33 cellular contexts compared by ENCODE assay signal in genomic region chr3:74074700-74075099, GRCh38.
"Had no signal": no experiment of that assay in that cellular context is flagged by ENCODE, and none has a peak within 500 bp of the region (broad histone marks: within the 10 kb centered on the region; RNA-seq: fewer than 3 reads in every experiment).

No MANE protein-coding gene starts in this region.

- H3K4me3 ChIP-seq: adrenal gland, ascending aorta, body of pancreas, breast epithelium, cardiac muscle cell had no signal

- ATAC-seq: activated naive CD4-positive, alpha-beta T cell treated with anti-CD3 and anti-CD28 coated beads, Interleukin-2, amount 50 U/mL, for 72 hours; activated naive CD8-positive, alpha-beta T cell treated with anti-CD3 and anti-CD28 coated beads, Interleukin-2, amount 50 U/mL, for 24 hours; activated T-cell treated with anti-CD3 and anti-CD28 coated beads, Interleukin-2, amount 50 U/mL, for 4 hours; activated T-cell treated with anti-CD3 and anti-CD28 coated beads, Interleukin-2, amount 50 U/mL, for 72 hours; activated T-helper 17 cell treated with anti-CD3 and anti-CD28 coated beads, Interleukin-2, amount 50 U/mL, for 72 hours; body of pancreas had no signal

- H3K27me3 ChIP-seq: adrenal gland, ascending aorta, body of pancreas, brain microvascular endothelial cell, breast epithelium, cardiac muscle cell had no signal

- H3K4me1 ChIP-seq: adrenal gland, ascending aorta, body of pancreas, breast epithelium had no signal

- FAIRE-seq: astrocyte, bronchial epithelial cell had no signal

- DNase-seq: activated effector memory CD4-positive, alpha-beta T cell treated with anti-CD3 and anti-CD28 coated beads, Interleukin-2, amount 50 U/mL, for 16 hours; activated effector memory CD4-positive, alpha-beta T cell treated with Interleukin-2 at 50 U/mL for 16 hours; activated gamma-delta T cell; activated gamma-delta T cell treated with Interleukin-2 at 50 U/mL for 16 hours; activated naive CD4-positive, alpha-beta T cell; activated naive CD4-positive, alpha-beta T cell treated with anti-CD3 and anti-CD28 coated beads for 36 hours; activated naive CD4-positive, alpha-beta T cell treated with anti-CD3 and anti-CD28 coated beads, Interleukin-2, amount 10 ng/mL, durations not matched to agents 7 days and 5 days; activated naive CD4-positive, alpha-beta T cell treated with anti-CD3 and anti-CD28 coated beads, Interleukin-2, amount 50 U/mL, for 16 hours; activated naive CD4-positive, alpha-beta T cell treated with Interleukin-2 at 50 U/mL for 16 hours; activated naive CD8-positive, alpha-beta T cell treated with anti-CD3 and anti-CD28 coated beads for 36 hours; activated naive CD8-positive, alpha-beta T cell treated with anti-CD3 and anti-CD28 coated beads, Interleukin-2, amount 10 ng/mL, durations not matched to agents 7 days and 5 days; activated naive CD8-positive, alpha-beta T cell treated with anti-CD3 and anti-CD28 coated beads, Interleukin-2, amount 50 U/mL, for 24 hours; activated T-cell treated with anti-CD3 and anti-CD28 coated beads, Interleukin-2, amount 50 U/mL, for 24 hours; activated T-cell treated with anti-CD3 and anti-CD28 coated beads, Interleukin-2, amount 50 U/mL, for 4 hours; activated T-cell treated with anti-CD3 and anti-CD28 coated beads, Interleukin-2, amount 50 U/mL, for 48 hours; activated T-cell treated with anti-CD3 and anti-CD28 coated beads, Interleukin-2, amount 50 U/mL, for 72 hours; adrenal gland; amniotic stem cell; amygdala; anterior cingulate cortex; aorta; body of pancreas; brain microvascular endothelial cell; caudate nucleus; central memory CD4-positive, alpha-beta T cell; cerebellar nuclear complex had no signal

- H3K36me3 ChIP-seq: adrenal gland, ascending aorta, brain microvascular endothelial cell, breast epithelium, cardiac muscle cell had no signal

- H3K9me3 ChIP-seq: adrenal gland, ascending aorta, body of pancreas, breast epithelium had no signal

- H3K27ac ChIP-seq: adrenal gland, ascending aorta, body of pancreas, brain microvascular endothelial cell, breast epithelium, cardiac muscle cell had no signal
